8 cellular contexts compared by ENCODE assay signal in genomic region chr16:67833035-67833417, GRCh38. TPM values are rescaled to one million over a fixed set of nuclear protein-coding genes. Genes with fewer than 3 reads are reported as not detected.
DNase-seq lines count a peak whose midpoint lies in the region; ATAC-seq, FAIRE-seq and TF ChIP-seq lines count a peak whose summit lies in the region.

No MANE protein-coding gene starts in this region.

- peak overlapping the region; percentile 36 for H2AFZ ChIP-seq in endothelial cell of umbilical vein (ENCODE audit: low read depth, low read length)

- peak overlapping the region in 7 of 9 donors; percentile 66 to 88 (median 80) for H3K27ac Mint-ChIP-seq in naive thymus-derived CD4-positive, alpha-beta T cell

- H3K36me3 Mint-ChIP-seq in naive thymus-derived CD4-positive, alpha-beta T cell, result peaks cover 3 to 14% (median 5%) of the 10 kb centered on the region in 5 donors

- H3K4me3 Mint-ChIP-seq in naive thymus-derived CD4-positive, alpha-beta T cell, result peak overlapping the region; percentile 90 to 96 (median 93)

- intact Hi-C loops in endothelial cell of umbilical vein (cut with micrococcal nuclease), result loop anchor here (1.0 kb wide), 1 partner anchor 13 kb away; the partner anchor contains the start of gene NUTF2
- intact Hi-C loops in naive thymus-derived CD4-positive, alpha-beta T cell (cut with micrococcal nuclease), result loop anchor here (1.0 to 10.0 kb wide), 13 partner anchors 9 to 606 kb away; partner anchors contain the start of genes EDC4 (in 2 of the 2), NUTF2 (in 2 of the 2), RANBP10 (in 2 of the 2) and THAP11 (in 2 of the 2)

- DNase-seq in GM06990 (ENCODE audit: extremely low read depth, insufficient read length) (no peak), Peyer's patch (no peak), endothelial cell of umbilical vein (ENCODE audit: low read depth, low spot score) (no peak), HEK293T (ENCODE audit: extremely low spot score) (no peak), SW 1271 (lab: John Stamatoyannopoulos, UW) (no peak), NCI-H1105 (lab: John Stamatoyannopoulos, UW) (no peak)
- no peak for DNase-seq in naive thymus-derived CD4-positive, alpha-beta T cell

- H3K4me1 ChIP-seq in Peyer's patch (peaks cover 0 to 10% (median 7%) of the 10 kb centered on the region in 4 donors), endothelial cell of umbilical vein (ENCODE audit: control insufficient read depth, extremely low read depth, insufficient read depth, low read length) (peaks cover 7% of the 10 kb centered on the region)
- H3K4me1 ChIP-seq in naive thymus-derived CD4-positive, alpha-beta T cell (ENCODE audit: control insufficient read depth in 2 of 2, insufficient read depth in 2 of 2, low read length in 2 of 2), result peaks cover 8 to 9% of the 10 kb centered on the region in 2 donors

- peak overlapping the region; percentile 70 for H3K9ac ChIP-seq in endothelial cell of umbilical vein (replicated peaks; ENCODE audit: extremely low read depth, insufficient read depth, low read length)

- TF ChIP-seq POLR2A in Peyer's patch (IDR thresholded peaks at IDR 0.05) (no peak), endothelial cell of umbilical vein (IDR thresholded peaks at IDR 0.05; ENCODE audit: low read depth, low read length) (no peak)

- H3K27me3 Mint-ChIP-seq in naive thymus-derived CD4-positive, alpha-beta T cell, result no peaks in the 10 kb centered on the region

- FAIRE-seq in endothelial cell of umbilical vein (lab: Jason Lieb, UNC), result peak; percentile 52

- ATAC-seq in naive thymus-derived CD4-positive, alpha-beta T cell, result no peak
- ATAC-seq in GM18858 (IDR thresholded peaks at IDR 0.05; ENCODE audit: unreplicated experiment), result no peak

- H3K27me3 ChIP-seq in GM06990 (replicated peaks; ENCODE audit: control insufficient read depth, insufficient read depth, low read length), result no peaks in the 10 kb centered on the region
- no peaks in the 10 kb centered on the region for H3K27me3 ChIP-seq in Peyer's patch
- H3K27me3 ChIP-seq in endothelial cell of umbilical vein (ENCODE audit: control insufficient read depth in 2 of 2, insufficient read depth in 2 of 2, low read length in 2 of 2), result no peaks in the 10 kb centered on the region
- no peaks in the 10 kb centered on the region for H3K27me3 ChIP-seq in naive thymus-derived CD4-positive, alpha-beta T cell (ENCODE audit: control insufficient read depth in 2 of 2, insufficient read depth in 2 of 2, low read length in 2 of 2)

- H3K27ac ChIP-seq in Peyer's patch (peak overlapping the region in 3 of 4 donors; percentile 36 to 76 (median 75)), endothelial cell of umbilical vein (ENCODE audit: insufficient read depth, low read depth, low read length) (peak overlapping the region; percentile 29)
- H3K27ac ChIP-seq in naive thymus-derived CD4-positive, alpha-beta T cell (ENCODE audit: low read depth, low read length), result peak overlapping the region; percentile 70

- no peak for TF ChIP-seq CTCF in GM06990 (IDR thresholded peaks at IDR 0.05; ENCODE audit: insufficient read depth, low read length, poor library complexity, severe bottlenecking)
- no peak for TF ChIP-seq CTCF in Peyer's patch (IDR thresholded peaks at IDR 0.05)
- TF ChIP-seq CTCF in endothelial cell of umbilical vein (IDR thresholded peaks at IDR 0.05; ENCODE audit: extremely low read depth in 1 of 2, insufficient read depth in 1 of 2, low read depth in 1 of 2, low read length in 2 of 2), result no peak

- no peaks in the 10 kb centered on the region for H3K9me3 ChIP-seq in Peyer's patch
- no peaks in the 10 kb centered on the region for H3K9me3 ChIP-seq in endothelial cell of umbilical vein (replicated peaks; ENCODE audit: control insufficient read depth, insufficient read depth, low read length)
- H3K9me3 ChIP-seq in naive thymus-derived CD4-positive, alpha-beta T cell (ENCODE audit: control insufficient read depth in 2 of 3, low read length in 3 of 3), result no peaks in the 10 kb centered on the region

- CTCF ChIA-PET in endothelial cell of umbilical vein (lab: Charles Lee), result interaction anchor here (0.7 to 2.3 kb wide), 10 partner anchors 11 to 311 kb away, joined by 4 to 35 read pairs (median 6); partner anchors contain the start of genes CENPT, RANBP10 and TSNAXIP1
- CTCF ChIA-PET in naive thymus-derived CD4-positive, alpha-beta T cell (lab: Charles Lee), result interaction anchor here (0.6 to 1.2 kb wide), 4 partner anchors 8 to 1528 kb away, joined by 3 to 4 read pairs (median 4); no protein-coding TSS in a partner anchor
- CTCF ChIA-PET in HEK293T (lab: Yijun Ruan, JAX), result interaction anchor here (1.5 to 2.2 kb wide), 2 partner anchors 17 to 160 kb away, joined by 6 to 9 read pairs; no protein-coding TSS in a partner anchor

- POLR2A ChIA-PET in endothelial cell of umbilical vein (lab: Charles Lee) (no interaction called here), HEK293T (lab: Yijun Ruan, JAX) (interaction anchor here (0.6 to 2.3 kb wide), 11 partner anchors 11 to 164 kb away, joined by 3 to 21 read pairs (median 4); partner anchors contain the start of genes CENPT, NUTF2, RANBP10 and TSNAXIP1)
- POLR2A ChIA-PET in naive thymus-derived CD4-positive, alpha-beta T cell (lab: Charles Lee), result interaction anchor here (0.6 to 2.9 kb wide), 9 partner anchors 11 to 268 kb away, joined by 3 to 22 read pairs (median 6); partner anchors contain the start of genes CENPT, GFOD2, NUTF2 and RANBP10

- peak overlapping the region; percentile 78 for H3K4me2 ChIP-seq in endothelial cell of umbilical vein (ENCODE audit: insufficient read depth, low read length)

- no peaks in the 10 kb centered on the region for H3K9me3 Mint-ChIP-seq in naive thymus-derived CD4-positive, alpha-beta T cell

- no TSS peak for BruUV-seq in endothelial cell of umbilical vein (replicated peaks; lab: Mats Ljungman, UMichigan)

- H3K4me3 ChIP-seq in GM06990 (replicated peaks; ENCODE audit: low read depth, low read length) (peak overlapping the region; percentile 74), Peyer's patch (peak overlapping the region; percentile 60 to 96 (median 75)), endothelial cell of umbilical vein (replicated peaks in 1 of 3; ENCODE audit: insufficient read depth in 1 of 3, low read depth in 1 of 3, low read length in 3 of 3) (peak overlapping the region; percentile 33 to 69 (median 68))
- peak overlapping the region; percentile 82 for H3K4me3 ChIP-seq in naive thymus-derived CD4-positive, alpha-beta T cell (ENCODE audit: low read length)

- peaks cover 11 to 19% (median 15%) of the 10 kb centered on the region in 7 donors for H3K4me1 Mint-ChIP-seq in naive thymus-derived CD4-positive, alpha-beta T cell

- dilution Hi-C loops in endothelial cell of umbilical vein (cut with MboI; ENCODE audit: extremely low pct_ligation_motif_present, low sequenced_read_pairs), result no loop called here

- H4K20me1 ChIP-seq in endothelial cell of umbilical vein (replicated peaks; ENCODE audit: control insufficient read depth, extremely low read depth, insufficient read depth, low read length), result no peaks in the 10 kb centered on the region

- H3K36me3 ChIP-seq in GM06990 (ENCODE audit: control insufficient read depth, insufficient read depth, low read length) (peaks cover 13% of the 10 kb centered on the region), Peyer's patch (peaks cover 0 to 37% (median 0%) of the 10 kb centered on the region in 3 donors), endothelial cell of umbilical vein (ENCODE audit: control insufficient read depth in 2 of 2, extremely low read depth in 1 of 2, insufficient read depth in 2 of 2, low read length in 2 of 2) (peaks cover 4 to 30% of the 10 kb centered on the region in 2 experiments)
- peaks cover 0 to 42% (median 3%) of the 10 kb centered on the region in 3 experiments for H3K36me3 ChIP-seq in naive thymus-derived CD4-positive, alpha-beta T cell (ENCODE audit: control insufficient read depth in 2 of 3, insufficient read depth in 3 of 3, low read length in 3 of 3)

- H3K9me1 ChIP-seq in endothelial cell of umbilical vein (replicated peaks; ENCODE audit: control insufficient read depth, extremely low read depth, insufficient read depth, low read length), result no peaks in the 10 kb centered on the region

- peaks cover 11% of the 10 kb centered on the region for H3K79me2 ChIP-seq in endothelial cell of umbilical vein (ENCODE audit: control insufficient read depth, insufficient read depth, low read length)

RNA-seq across cellular contexts. Expression of gene THAP11, which starts 9.1 kb away (rescaled TPM):
- 10 to 100 TPM; 23.9 to 38.2 (median 31.7) TPM for total RNA-seq in Peyer's patch
- 22.6 and 24.0 TPM in 2 replicates for total RNA-seq in endothelial cell of umbilical vein
- 25.9 and 27.5 TPM in 2 replicates for polyA plus RNA-seq in endothelial cell of umbilical vein
- polyA plus RNA-seq in endothelial cell of umbilical vein (2011; cell fraction: cytosol; rRNA removed), result 23.3 and 26.1 TPM in 2 replicates
- polyA plus RNA-seq in endothelial cell of umbilical vein (2011; cell fraction: nucleus; rRNA removed), result 9.1 and 9.6 TPM in 2 replicates
- polyA plus RNA-seq in endothelial cell of umbilical vein (2012), result 19.6 and 20.1 TPM in 2 replicates
- polyA minus RNA-seq in endothelial cell of umbilical vein, result 17.4 and 21.1 TPM in 2 replicates
- polyA minus RNA-seq in endothelial cell of umbilical vein (2011; cell fraction: cytosol; rRNA and poly(A)+ RNA removed), result 32.5 TPM
- 3.2 and 4.6 TPM in 2 replicates for polyA minus RNA-seq in endothelial cell of umbilical vein (2011; cell fraction: nucleus; rRNA and poly(A)+ RNA removed)
- 10 to 100 TPM; 29.0 to 62.7 (median 44.6) TPM for total RNA-seq in naive thymus-derived CD4-positive, alpha-beta T cell
- polyA plus RNA-seq in naive thymus-derived CD4-positive, alpha-beta T cell, result 100 to 1,000 TPM; 134 to 204 TPM

RNA-seq across cellular contexts. Expression of gene NUTF2, which starts 13.7 kb away (rescaled TPM):
- 10 to 100 TPM; 55.5 to 82.5 (median 69.1) TPM for total RNA-seq in Peyer's patch
- total RNA-seq in endothelial cell of umbilical vein, result 199 and 208 TPM in 2 replicates
- 273 and 425 TPM in 2 replicates for polyA plus RNA-seq in endothelial cell of umbilical vein
- polyA plus RNA-seq in endothelial cell of umbilical vein (2011; cell fraction: cytosol; rRNA removed), result 422 and 462 TPM in 2 replicates
- 203 and 229 TPM in 2 replicates for polyA plus RNA-seq in endothelial cell of umbilical vein (2011; cell fraction: nucleus; rRNA removed)
- polyA plus RNA-seq in endothelial cell of umbilical vein (2012), result 317 and 338 TPM in 2 replicates
- 350 and 402 TPM in 2 replicates for polyA minus RNA-seq in endothelial cell of umbilical vein
- polyA minus RNA-seq in endothelial cell of umbilical vein (2011; cell fraction: cytosol; rRNA and poly(A)+ RNA removed), result 183 TPM
- 67.7 and 85.7 TPM in 2 replicates for polyA minus RNA-seq in endothelial cell of umbilical vein (2011; cell fraction: nucleus; rRNA and poly(A)+ RNA removed)
- total RNA-seq in naive thymus-derived CD4-positive, alpha-beta T cell, result 100 to 1,000 TPM in 1 of 5 experiments, 10 to 100 TPM in 4; 34.7 to 125 (median 40.4) TPM
- 100 to 1,000 TPM in 1 of 2 donors, 10 to 100 TPM in 1; 98.0 to 118 TPM for polyA plus RNA-seq in naive thymus-derived CD4-positive, alpha-beta T cell

RNA-seq across cellular contexts. Expression of gene CENPT, which starts 14.5 kb away (rescaled TPM):
- total RNA-seq in Peyer's patch (100 to 1,000 TPM in 2 of 4 donors, 10 to 100 TPM in 2; 64.8 to 138 (median 94.6) TPM), endothelial cell of umbilical vein (57.5 and 60.3 TPM in 2 replicates)
- 61.3 and 70.3 TPM in 2 replicates for polyA plus RNA-seq in endothelial cell of umbilical vein
- polyA plus RNA-seq in endothelial cell of umbilical vein (2011; cell fraction: cytosol; rRNA removed), result 29.6 and 37.1 TPM in 2 replicates
- 432 and 495 TPM in 2 replicates for polyA plus RNA-seq in endothelial cell of umbilical vein (2011; cell fraction: nucleus; rRNA removed)
- polyA plus RNA-seq in endothelial cell of umbilical vein (2012), result 43.0 and 54.3 TPM in 2 replicates
- 28.7 and 40.5 TPM in 2 replicates for polyA minus RNA-seq in endothelial cell of umbilical vein
- polyA minus RNA-seq in endothelial cell of umbilical vein (2011; cell fraction: cytosol; rRNA and poly(A)+ RNA removed), result 19.8 TPM
- polyA minus RNA-seq in endothelial cell of umbilical vein (2011; cell fraction: nucleus; rRNA and poly(A)+ RNA removed), result 39.4 and 54.5 TPM in 2 replicates
- 100 to 1,000 TPM in 3 of 5 experiments, 10 to 100 TPM in 2; 56.7 to 128 (median 100) TPM for total RNA-seq in naive thymus-derived CD4-positive, alpha-beta T cell
- polyA plus RNA-seq in naive thymus-derived CD4-positive, alpha-beta T cell, result 10 to 100 TPM; 11.8 to 22.7 TPM

RNA-seq across cellular contexts. Expression of gene TSNAXIP1, which starts 26.3 kb away (rescaled TPM):
- total RNA-seq in Peyer's patch (1 to 10 TPM in 1 of 4 donors, under 1 TPM in 2, not detected in 1; 0.35 to 7.4 (median 0.94) TPM), endothelial cell of umbilical vein (0.95 and 1.0 TPM in 2 replicates)
- polyA plus RNA-seq in endothelial cell of umbilical vein, result 1.0 and 1.2 TPM in 2 replicates
- 0.32 and 0.79 TPM in 2 replicates for polyA plus RNA-seq in endothelial cell of umbilical vein (2011; cell fraction: cytosol; rRNA removed)
- 16.7 and 17.7 TPM in 2 replicates for polyA plus RNA-seq in endothelial cell of umbilical vein (2011; cell fraction: nucleus; rRNA removed)
- 0.79 and 0.88 TPM in 2 replicates for polyA plus RNA-seq in endothelial cell of umbilical vein (2012)
- 0.62 and 1.2 TPM in 2 replicates for polyA minus RNA-seq in endothelial cell of umbilical vein
- not detected for polyA minus RNA-seq in endothelial cell of umbilical vein (2011; cell fraction: cytosol; rRNA and poly(A)+ RNA removed)
- polyA minus RNA-seq in endothelial cell of umbilical vein (2011; cell fraction: nucleus; rRNA and poly(A)+ RNA removed), result 0.38 and 1.7 TPM in 2 replicates
- total RNA-seq in naive thymus-derived CD4-positive, alpha-beta T cell, result 1 to 10 TPM in 1 of 5 experiments, under 1 TPM in 4; 0.24 to 1.1 (median 0.54) TPM
- polyA plus RNA-seq in naive thymus-derived CD4-positive, alpha-beta T cell, result not detected

RNA-seq across cellular contexts. Expression of gene RANBP10, which starts 26.7 kb away (rescaled TPM):
- total RNA-seq in Peyer's patch (10 to 100 TPM; 15.2 to 29.9 (median 24.0) TPM), endothelial cell of umbilical vein (20.6 and 25.6 TPM in 2 replicates)
- polyA plus RNA-seq in endothelial cell of umbilical vein, result 28.3 and 28.8 TPM in 2 replicates
- polyA plus RNA-seq in endothelial cell of umbilical vein (2011; cell fraction: cytosol; rRNA removed), result 16.6 and 17.2 TPM in 2 replicates
- 62.4 and 65.0 TPM in 2 replicates for polyA plus RNA-seq in endothelial cell of umbilical vein (2011; cell fraction: nucleus; rRNA removed)
- polyA plus RNA-seq in endothelial cell of umbilical vein (2012), result 15.2 and 15.6 TPM in 2 replicates
- 39.8 and 43.8 TPM in 2 replicates for polyA minus RNA-seq in endothelial cell of umbilical vein
- 7.4 TPM for polyA minus RNA-seq in endothelial cell of umbilical vein (2011; cell fraction: cytosol; rRNA and poly(A)+ RNA removed)
- polyA minus RNA-seq in endothelial cell of umbilical vein (2011; cell fraction: nucleus; rRNA and poly(A)+ RNA removed), result 22.9 and 25.6 TPM in 2 replicates
- 10 to 100 TPM; 22.3 to 26.6 (median 24.7) TPM for total RNA-seq in naive thymus-derived CD4-positive, alpha-beta T cell
- 10 to 100 TPM in 1 of 2 donors, 1 to 10 TPM in 1; 9.3 to 13.5 TPM for polyA plus RNA-seq in naive thymus-derived CD4-positive, alpha-beta T cell
